ENCODE assay signal across 8 cellular contexts in the genomic region with DNA sequence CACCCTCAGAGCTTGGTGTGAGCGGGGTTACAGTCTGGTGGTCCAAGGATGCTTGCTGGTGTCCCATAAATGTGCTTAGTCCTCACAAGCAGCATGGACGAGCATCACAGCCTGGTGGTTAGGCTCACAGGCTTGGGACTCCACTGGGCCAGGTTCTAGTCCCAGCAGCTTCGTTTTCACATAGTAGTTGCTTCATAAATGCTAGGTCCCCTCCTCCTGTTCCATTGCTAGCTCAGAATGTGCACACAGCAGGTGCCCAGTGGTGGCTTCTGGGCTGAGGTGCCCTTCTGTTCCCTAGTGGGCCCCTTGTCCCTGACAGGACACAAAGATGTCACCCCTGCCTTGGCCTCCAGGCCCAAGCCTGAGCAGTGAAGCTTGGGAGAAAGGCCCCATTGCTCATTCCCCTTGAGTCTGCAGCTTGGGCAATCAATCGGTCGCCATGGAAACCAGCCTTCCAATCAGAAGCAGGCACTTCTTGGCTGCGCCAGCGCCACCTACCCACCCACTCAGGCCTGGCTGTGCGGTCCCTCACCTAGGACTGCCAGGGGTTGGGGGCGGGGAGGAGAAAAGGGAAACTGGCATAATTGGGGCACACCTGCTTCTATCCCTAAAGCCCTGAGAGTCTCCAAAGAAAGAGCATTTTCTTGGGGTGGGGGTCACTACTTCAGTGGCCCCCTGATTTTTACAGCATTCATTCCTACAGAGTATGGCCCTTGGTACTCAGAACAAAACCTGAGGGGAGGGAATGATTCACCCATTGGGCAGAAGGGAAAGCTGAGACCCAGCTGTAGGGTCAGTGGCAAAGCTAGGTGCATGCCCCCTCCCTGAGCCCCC. TPM values are rescaled to one million over a fixed set of nuclear protein-coding genes. Genes with fewer than 3 reads are reported as not detected.
A peak's percentile ranks its signal among the peaks of the same experiment; 100 is the strongest.
DNase-seq lines count a peak whose midpoint lies in the region; ATAC-seq and TF ChIP-seq lines count a peak whose summit lies in the region.

No MANE protein-coding gene starts in this region.

- ATAC-seq in GM21515 (IDR thresholded peaks at IDR 0.05; ENCODE audit: unreplicated experiment): no peak

- no peaks in the 10 kb centered on the region for H3K36me3 ChIP-seq in Karpas-422 (ENCODE audit: insufficient read depth, low read length)

- no peaks in the 10 kb centered on the region for H3K79me2 ChIP-seq in Karpas-422 (ENCODE audit: low read length)

- H3K4me2 ChIP-seq in Karpas-422 (ENCODE audit: low read depth, low read length, poor library complexity, severe bottlenecking): no peak overlapping the region

- TF ChIP-seq CTCF in endothelial cell (IDR thresholded peaks at IDR 0.05; ENCODE audit: unreplicated experiment): no peak

- H3K4me3 ChIP-seq in Karpas-422 (ENCODE audit: low read length): no peak overlapping the region

- no peak overlapping the region for H3K27ac Mint-ChIP-seq in endothelial cell (ENCODE audit: unreplicated experiment)

- H3K27me3 ChIP-seq in Karpas-422 (ENCODE audit: low read length): no peaks in the 10 kb centered on the region

- H4K20me1 ChIP-seq in Karpas-422 (ENCODE audit: insufficient read depth, low read depth, low read length): 0 out of 2 replicates have a peak, but pooled peaks cover 4% of the 10 kb centered on the region

- peaks cover 22% of the 10 kb centered on the region for H3K27me3 Mint-ChIP-seq in endothelial cell (ENCODE audit: unreplicated experiment)

- no peak overlapping the region for H3K27ac ChIP-seq in Karpas-422 (ENCODE audit: low read length)

- DNase-seq in NCI-H1694 treated with DMSO at 0.1 percent for 48 hours (lab: John Stamatoyannopoulos, UW) (peak; percentile 30), NCI-H1694 (lab: John Stamatoyannopoulos, UW) (no peak), Karpas-422 (peak; percentile 95), SK-N-DZ (ENCODE audit: low spot score) (peak; percentile 68), endothelial cell (ENCODE audit: low spot score) (peak; percentile 74), putamen (ENCODE audit: low spot score) (peak; percentile 52), GDM1 (lab: John Stamatoyannopoulos, UW) (no peak)

- no peak overlapping the region for H2AFZ ChIP-seq in Karpas-422 (ENCODE audit: low read length)

- no peaks in the 10 kb centered on the region for H3K9me3 Mint-ChIP-seq in endothelial cell (ENCODE audit: unreplicated experiment)

- H3K9me2 ChIP-seq in Karpas-422 (replicated peaks; ENCODE audit: insufficient read depth, low read length): no peaks in the 10 kb centered on the region

- no peak overlapping the region for H3K4me3 Mint-ChIP-seq in endothelial cell (ENCODE audit: unreplicated experiment)

- H3K36me3 Mint-ChIP-seq in endothelial cell (ENCODE audit: low read depth, unreplicated experiment): no peaks in the 10 kb centered on the region

- H3K9me3 ChIP-seq in Karpas-422 (ENCODE audit: low read length): no peaks in the 10 kb centered on the region

- peaks cover 13% of the 10 kb centered on the region for H3K4me1 ChIP-seq in Karpas-422 (ENCODE audit: low read length)

- H3K4me1 Mint-ChIP-seq in endothelial cell (ENCODE audit: unreplicated experiment): no peaks in the 10 kb centered on the region

- no peak overlapping the region for H3K9ac ChIP-seq in Karpas-422 (ENCODE audit: low read length)

RNA-seq across cellular contexts. Expression of gene CYTH4, which starts 48.1 kb away (rescaled TPM):
- 11.1 and 12.6 TPM in 2 replicates for total RNA-seq in Karpas-422 (2014; rRNA removed; shearing (Covaris generic); ENCODE audit: low replicate concordance)
- not detected in 2 replicates for polyA plus RNA-seq in SK-N-DZ (2014; cell fraction: cytosol; rRNA removed)
- polyA plus RNA-seq in SK-N-DZ (2014; cell fraction: nucleus; rRNA removed): not detected in 2 replicates
- total RNA-seq in endothelial cell (ENCODE audit: unreplicated experiment): 0.33 TPM

Comparison
In these comparisons a context has a peak if more than half of its experiments do, and no peak if none do; other contexts are left out.
1. DNase-seq: peak in NCI-H1694 treated with DMSO at 0.1 percent for 48 hours (single experiment), Karpas-422 (single experiment), SK-N-DZ (single experiment), endothelial cell (single experiment) and putamen (single experiment); none in NCI-H1694 (single experiment) and GDM1 (single experiment).